In genomic region chr3:145649368-145649887, GRCh38 we compare ENCODE assay signal across 20 cellular contexts.
DNase-seq lines count a peak whose midpoint lies in the region; ATAC-seq, FAIRE-seq and TF ChIP-seq lines count a peak whose summit lies in the region.
"Had no signal": no experiment of that assay in that cellular context is flagged by ENCODE, and none has a peak within 500 bp of the region (broad histone marks: within the 10 kb centered on the region; RNA-seq: fewer than 3 reads in every experiment).

No MANE protein-coding gene starts in this region.

- no peak for TF ChIP-seq POLR2A in H54 (IDR thresholded peaks at IDR 0.05; ENCODE audit: low read depth, low read length)

- no peak for FAIRE-seq in H54 (lab: Jason Lieb, UNC)
- FAIRE-seq: GM12878, GM18507, GM19239 had no signal

- DNase-seq in HuH-7.5 (ENCODE audit: low spot score) = peak; percentile 19
- DNase-seq in epithelial cell of esophagus (ENCODE audit: low read depth) = peak; percentile 1
- DNase-seq in left lobe of liver (ENCODE audit: low spot score) = no peak
- DNase-seq in renal cortical epithelial cell (ENCODE audit: low read depth) = peak; percentile 3
- DNase-seq in Karpas-422 = no peak
- DNase-seq in H54 (ENCODE audit: insufficient read length, low spot score) = no peak
- DNase-seq: C1 segment of cervical spinal cord; Calu3; CD4-positive, alpha-beta memory T cell; COR-L47; DMS79; EL; GDM1; HFFc6 had no signal

- no peaks in the 10 kb centered on the region for H3K4me1 ChIP-seq in Karpas-422 (ENCODE audit: low read length)
- H3K4me1 ChIP-seq: HAP-1 had no signal

- TF ChIP-seq CTCF in epithelial cell of esophagus (IDR thresholded peaks at IDR 0.05; ENCODE audit: insufficient read depth, low read depth, low read length, missing control alignments) = no peak

- H2AFZ ChIP-seq in Karpas-422 (ENCODE audit: low read length) = no peak overlapping the region
- H2AFZ ChIP-seq: GM23338 had no signal

- no peaks in the 10 kb centered on the region for H3K36me3 ChIP-seq in Karpas-422 (ENCODE audit: insufficient read depth, low read length)
- H3K36me3 ChIP-seq: HAP-1 had no signal

- H3K9me2 ChIP-seq in Karpas-422 (replicated peaks; ENCODE audit: insufficient read depth, low read length) = no peaks in the 10 kb centered on the region

- no peaks in the 10 kb centered on the region for H3K27me3 ChIP-seq in Karpas-422 (ENCODE audit: low read length)

- peak; percentile 20 for ATAC-seq in left lobe of liver
- no peak for ATAC-seq in GM18519 (IDR thresholded peaks at IDR 0.05; ENCODE audit: low FRiP score, unreplicated experiment)
- ATAC-seq: GM12878, GM23338 had no signal

- peaks cover 19% of the 10 kb centered on the region for H3K9me3 ChIP-seq in Karpas-422 (ENCODE audit: low read length)
- H3K9me3 ChIP-seq: HAP-1 had no signal

- H3K4me2 ChIP-seq in Karpas-422 (ENCODE audit: low read depth, low read length, poor library complexity, severe bottlenecking) = no peak overlapping the region
- H3K4me2 ChIP-seq: GM23338 had no signal

- H4K20me1 ChIP-seq in Karpas-422 (ENCODE audit: insufficient read depth, low read depth, low read length) = no peaks in the 10 kb centered on the region

- H3K4me3 ChIP-seq in epithelial cell of esophagus (ENCODE audit: low read length) (no peak overlapping the region), Karpas-422 (ENCODE audit: low read length) (no peak overlapping the region)
- H3K4me3 ChIP-seq: GM12878, GM23338, HAP-1 had no signal

- H3K9ac ChIP-seq in Karpas-422 (ENCODE audit: low read length) = no peak overlapping the region

- no peaks in the 10 kb centered on the region for H3K79me2 ChIP-seq in Karpas-422 (ENCODE audit: low read length)

- no peak overlapping the region for H3K27ac ChIP-seq in Karpas-422 (ENCODE audit: low read length)

Comparison
In these comparisons a context has a peak if more than half of its experiments do, and no peak if none do; other contexts are left out.
1. DNase-seq: peak in HuH-7.5 (single experiment), epithelial cell of esophagus (single experiment) and renal cortical epithelial cell (single experiment); none in left lobe of liver (single experiment), Karpas-422 (single experiment) and H54 (single experiment).